Comparison of ENCODE assay signal across 25 cellular contexts in the genomic region with DNA sequence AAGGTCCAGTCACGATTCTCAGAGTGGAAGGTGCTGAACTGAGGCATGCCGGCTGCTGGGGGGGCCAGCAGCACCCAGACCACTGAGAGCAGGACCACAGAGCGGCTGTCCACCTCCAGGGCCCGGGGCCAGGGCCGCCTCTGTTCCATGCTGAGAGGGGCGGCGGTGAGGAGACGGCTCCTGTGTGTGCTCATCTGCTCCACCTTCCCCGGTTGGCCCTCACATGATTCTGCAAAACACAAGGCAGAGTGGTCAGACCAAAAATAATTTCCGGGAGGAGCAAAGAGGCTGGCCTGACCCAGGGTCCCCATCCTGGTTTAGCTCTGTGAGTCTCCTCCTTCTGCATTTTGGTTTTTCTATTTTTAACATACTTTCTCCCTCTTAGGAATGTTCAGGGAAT. TPM values are rescaled to one million over a fixed set of nuclear protein-coding genes. Genes with fewer than 3 reads are reported as not detected.
DNase-seq lines count a peak whose midpoint lies in the region; ATAC-seq and TF ChIP-seq lines count a peak whose summit lies in the region.
"Had no signal": no experiment of that assay in that cellular context is flagged by ENCODE, and none has a peak within 500 bp of the region (broad histone marks: within the 10 kb centered on the region; RNA-seq: fewer than 3 reads in every experiment).

No MANE protein-coding gene starts in this region.

- no peak for TF ChIP-seq POLR2A in sigmoid colon (IDR thresholded peaks at IDR 0.05)

- H3K4me3 ChIP-seq in cardiac muscle cell (no peak overlapping the region), lower lobe of right lung (no peak overlapping the region), sigmoid colon (no peak overlapping the region), aorta (ENCODE audit: low read length in 2 of 2) (no peak overlapping the region)
- H3K4me3 ChIP-seq: thyroid gland had no signal

- no peaks in the 10 kb centered on the region for H3K9me3 ChIP-seq in cardiac muscle cell (ENCODE audit: low read depth)
- H3K9me3 ChIP-seq in lower lobe of right lung = no peaks in the 10 kb centered on the region
- no peaks in the 10 kb centered on the region for H3K9me3 ChIP-seq in sigmoid colon
- no peaks in the 10 kb centered on the region for H3K9me3 ChIP-seq in aorta (ENCODE audit: control insufficient read depth, low read length)
- H3K9me3 ChIP-seq: thyroid gland had no signal

- WGBS in sigmoid colon, 2 donors = 81 to 88% methylated on average over 10 of the region's 10 CpGs
- WGBS in aorta, 2 donors = 54 to 56% methylated on average over 10 of the region's 10 CpGs

- DNase-seq in cardiac muscle cell (ENCODE audit: low read depth in 1 of 2, low spot score in 1 of 2) = no peak
- DNase-seq in Right ventricle myocardium superior = no peak
- DNase-seq in lower lobe of right lung = no peak
- no peak for DNase-seq in sigmoid colon
- no peak for DNase-seq in aorta
- no peak for DNase-seq in foreskin melanocyte
- DNase-seq in OCI-M2 (lab: John Stamatoyannopoulos, UW; ENCODE audit: unreplicated experiment) = no peak
- DNase-seq: activated CD4-positive, alpha-beta T cell treated with anti-CD3 and anti-CD28 coated beads, Interleukin-2, amount 50 U/mL, for 1 hour; activated CD8-positive, alpha-beta memory T cell treated with anti-CD3 and anti-CD28 coated beads, Interleukin-2, amount 10 ng/mL, durations not matched to agents 7 days and 5 days; activated T-cell treated with anti-CD3 and anti-CD28 coated beads, Interleukin-2, amount 50 U/mL, for 72 hours; anterior cingulate cortex; CD4-positive, alpha-beta memory T cell; hippocampal formation; immature natural killer cell; NCI-H1092 treated with DMSO at 0.1 percent for 48 hours; NCI-H2029; NCI-H2227 treated with DMSO at 0.1 percent for 48 hours; NCI-H748 treated with DMSO at 0.1 percent for 48 hours; stimulated activated CD4-positive, alpha-beta T cell treated with anti-CD3 and anti-CD28 coated beads, Interleukin-2, amount 100 ng/mL, for 48 hours; stimulated activated naive CD4-positive, alpha-beta T cell; thyroid gland had no signal

- H3K27me3 ChIP-seq in cardiac muscle cell (no peaks in the 10 kb centered on the region), lower lobe of right lung (ENCODE audit: low read depth) (no peaks in the 10 kb centered on the region), sigmoid colon (no peaks in the 10 kb centered on the region), aorta (ENCODE audit: control insufficient read depth in 1 of 2, insufficient read depth in 2 of 2, low read length in 1 of 2) (no peaks in the 10 kb centered on the region)
- H3K27me3 ChIP-seq: thyroid gland had no signal

- no peak for TF ChIP-seq EP300 in sigmoid colon (IDR thresholded peaks at IDR 0.05)

- ATAC-seq in Right ventricle myocardium superior (ENCODE audit: poor library complexity) (no peak), lower lobe of right lung (no peak), aorta (ENCODE audit: low FRiP score) (peak; percentile 44), HG02840 (IDR thresholded peaks at IDR 0.05; ENCODE audit: low FRiP score, unreplicated experiment) (no peak)
- ATAC-seq: activated CD8-positive, alpha-beta memory T cell treated with anti-CD3 and anti-CD28 coated beads, Interleukin-2, amount 10 ng/mL, durations not matched to agents 7 days and 5 days; activated naive CD4-positive, alpha-beta T cell treated with anti-CD3 and anti-CD28 coated beads, Interleukin-2, amount 50 U/mL, for 72 hours; activated T-cell treated with anti-CD3 and anti-CD28 coated beads, Interleukin-2, amount 50 U/mL, for 72 hours; WTC11 had no signal

- H3K27ac ChIP-seq in cardiac muscle cell = peak overlapping the region; percentile 95
- H3K27ac ChIP-seq in lower lobe of right lung = peak overlapping the region; percentile 61
- peak overlapping the region; percentile 71 to 79 (median 78) for H3K27ac ChIP-seq in sigmoid colon
- peak overlapping the region; percentile 6 to 78 for H3K27ac ChIP-seq in aorta (ENCODE audit: low read depth in 1 of 2, low read length in 2 of 2)
- H3K27ac ChIP-seq: 22Rv1 had no signal

- TF ChIP-seq CTCF in cardiac muscle cell (IDR thresholded peaks at IDR 0.05; ENCODE audit: low read depth, low read length) = no peak
- TF ChIP-seq CTCF in lower lobe of right lung (IDR thresholded peaks at IDR 0.05) = no peak
- no peak for TF ChIP-seq CTCF in sigmoid colon (IDR thresholded peaks at IDR 0.05)

- peaks cover 26% of the 10 kb centered on the region for H3K36me3 ChIP-seq in cardiac muscle cell
- H3K36me3 ChIP-seq in lower lobe of right lung = peaks cover 31% of the 10 kb centered on the region
- H3K36me3 ChIP-seq in sigmoid colon = peaks cover 0 to 22% (median 11%) of the 10 kb centered on the region in 4 donors
- peaks cover 0 to 5% of the 10 kb centered on the region in 2 donors for H3K36me3 ChIP-seq in aorta (ENCODE audit: control insufficient read depth in 1 of 2, insufficient read depth in 2 of 2, low read length in 1 of 2)

- intact Hi-C loops in Right ventricle myocardium superior (cut with DNase I) = no loop called here
- intact Hi-C loops in lower lobe of right lung (cut with DNase I) = no loop called here
- intact Hi-C loops in sigmoid colon (cut with DNase I) = no loop called here
- intact Hi-C loops in aorta (cut with DNase I) = loop anchor here in 1 of 2 donors (1.0 kb wide), 1 partner anchor 10 kb away; no protein-coding TSS in a partner anchor

- H3K4me1 ChIP-seq in cardiac muscle cell (ENCODE audit: low read depth) (peaks cover 74% of the 10 kb centered on the region), lower lobe of right lung (peaks cover 89% of the 10 kb centered on the region), sigmoid colon (peaks cover 0 to 58% (median 45%) of the 10 kb centered on the region in 4 donors), aorta (ENCODE audit: control insufficient read depth in 1 of 2, insufficient read depth in 2 of 2, low read length in 2 of 2) (peaks cover 10 to 13% of the 10 kb centered on the region in 2 donors)

RNA-seq across cellular contexts. Expression of a gene that starts 26.4 kb away (rescaled TPM):
- 35.1 and 55.3 TPM in 2 replicates for total RNA-seq in cardiac muscle cell
- polyA plus RNA-seq in cardiac muscle cell = 23.2 and 35.6 TPM in 2 replicates
- total RNA-seq in Right ventricle myocardium superior = 14.4 TPM
- total RNA-seq in lower lobe of right lung = 83.9 TPM
- total RNA-seq in sigmoid colon = 10 to 100 TPM in 2 of 4 donors, 1 to 10 TPM in 2; 5.1 to 16.1 (median 8.4) TPM
- 10 to 100 TPM in 1 of 3 donors, 1 to 10 TPM in 2; 2.4 to 14.2 (median 4.9) TPM for polyA plus RNA-seq in sigmoid colon
- 10 to 100 TPM; 33.3 to 37.3 TPM for total RNA-seq in aorta
- polyA plus RNA-seq in aorta = 10 to 100 TPM in 1 of 2 donors, 1 to 10 TPM in 1; 2.9 to 26.7 TPM

Comparison
In these comparisons a context has a peak if more than half of its experiments do, and no peak if none do; other contexts are left out.
1. H3K27ac ChIP-seq: peak in every context shown above with its lines; median percentile 95 in cardiac muscle cell; 78 in sigmoid colon; 61 in lower lobe of right lung; 42 in aorta.